ENCODE assay signal across 34 cellular contexts in genomic region chr15:27532358-27532757, GRCh38.
"Had no signal": no experiment of that assay in that cellular context is flagged by ENCODE, and none has a peak within 500 bp of the region (broad histone marks: within the 10 kb centered on the region; RNA-seq: fewer than 3 reads in every experiment).

No MANE protein-coding gene starts in this region.

- H3K4me3 ChIP-seq: MG63 had no signal

- DNase-seq: Karpas-422, Kasumi-1, MG63, MM.1S, MV-4-11, NCI-H1048, NCI-H1092, NCI-H1092 treated with DMSO at 0.1 percent for 48 hours, NCI-H1105, NCI-H1105 treated with DMSO at 0.1 percent for 48 hours, NCI-H1417, NCI-H1417 treated with DMSO at 0.1 percent for 48 hours, NCI-H1436, NCI-H1436 treated with DMSO at 0.1 percent for 48 hours, NCI-H146, NCI-H1694, NCI-H1694 treated with DMSO at 0.1 percent for 48 hours, NCI-H187, NCI-H187 treated with DMSO at 0.1 percent for 48 hours, NCI-H1930, NCI-H2029, NCI-H2029 treated with DMSO at 0.1 percent for 48 hours, NCI-H2081, NCI-H2081 treated with DMSO at 0.1 percent for 48 hours, NCI-H2107, NCI-H2171, NCI-H2171 treated with DMSO at 0.1 percent for 48 hours, NCI-H2227 treated with DMSO at 0.1 percent for 48 hours, NCI-H226, NCI-H345, NCI-H446, NCI-H446 treated with DMSO at 0.1 percent for 48 hours, NCI-H510A, NCI-H510A treated with DMSO at 0.1 percent for 48 hours had no signal

- H3K36me3 ChIP-seq: MG63 had no signal

- H3K27me3 ChIP-seq: MG63 had no signal

- H3K9me3 ChIP-seq: MG63 had no signal
